ENCODE assay signal across 1 cellular context in genomic region chr1:113042336-113043143, GRCh38.
TF ChIP-seq lines count a peak whose summit lies in the region.

No MANE protein-coding gene starts in this region.

TF ChIP-seq in HepG2, 621 proteins besides CTCF, POLR2A, EP300 and RAD21 (continued from another document and continues in another):
- TF ChIP-seq ZBTB40 (IDR thresholded peaks at IDR 0.05): no peak
- no peak for TF ChIP-seq ZBTB40 (CRISPR knock-in tag; IDR thresholded peaks at IDR 0.05)
- no peak for TF ChIP-seq ZNF367 (CRISPR knock-in tag; IDR thresholded peaks at IDR 0.05; ENCODE audit: borderline replicate concordance)
- no peak for TF ChIP-seq KDM4B (CRISPR knock-in tag; IDR thresholded peaks at IDR 0.05)
- no peak for TF ChIP-seq ZFP36L1 (CRISPR knock-in tag; IDR thresholded peaks at IDR 0.05)
- no peak for TF ChIP-seq SOX13 (IDR thresholded peaks at IDR 0.05)
- 0 out of 4 replicates have a peak, but pooled peaks of 1 of the 2 experiments have one; percentile 10 for TF ChIP-seq SOX13 (CRISPR knock-in tag; conservative IDR thresholded peaks at IDR 0.05 in 1 of 2, IDR thresholded peaks at IDR 0.05 in 1 of 2)
- no peak for TF ChIP-seq SMARCC2 (IDR thresholded peaks at IDR 0.05)
- TF ChIP-seq MLX (CRISPR knock-in tag; IDR thresholded peaks at IDR 0.05): no peak
- no peak for TF ChIP-seq ZNF264 (CRISPR knock-in tag; IDR thresholded peaks at IDR 0.05)
- TF ChIP-seq ZBTB25 (CRISPR knock-in tag; IDR thresholded peaks at IDR 0.05): 0 out of 2 replicates have a peak, but pooled peaks have one; percentile 24
- no peak; the same call in 1 of the 2 replicates for TF ChIP-seq ZNF747 (CRISPR knock-in tag; IDR thresholded peaks at IDR 0.05; ENCODE audit: borderline replicate concordance)
- peak; percentile 52; the same call in 1 of the 2 replicates for TF ChIP-seq THRA (CRISPR knock-in tag; IDR thresholded peaks at IDR 0.05; ENCODE audit: borderline replicate concordance)
- TF ChIP-seq KAT8 (CRISPR knock-in tag; IDR thresholded peaks at IDR 0.05): no peak
- peak; percentile 92 for TF ChIP-seq SMC3 (IDR thresholded peaks at IDR 0.05; ENCODE audit: low read length)
- no peak for TF ChIP-seq FOSL2 (CRISPR knock-in tag; IDR thresholded peaks at IDR 0.05)
- TF ChIP-seq PRPF4 (IDR thresholded peaks at IDR 0.05; ENCODE audit: low read depth, low read length, poor library complexity, severe bottlenecking): no peak
- TF ChIP-seq XBP1 (CRISPR knock-in tag; IDR thresholded peaks at IDR 0.05): no peak
- no peak for TF ChIP-seq DR1 (CRISPR knock-in tag; IDR thresholded peaks at IDR 0.05)
- no peak for TF ChIP-seq HNRNPLL (IDR thresholded peaks at IDR 0.05; ENCODE audit: low read depth, low read length, poor library complexity, severe bottlenecking)
- no peak for TF ChIP-seq ZNF646 (CRISPR knock-in tag; IDR thresholded peaks at IDR 0.05)
- no peak for TF ChIP-seq ZSCAN12 (CRISPR knock-in tag; IDR thresholded peaks at IDR 0.05)
- no peak for TF ChIP-seq ZNF781 (CRISPR knock-in tag; IDR thresholded peaks at IDR 0.05; ENCODE audit: borderline replicate concordance, not compliant biosample characterization)
- TF ChIP-seq ZBTB4 (CRISPR knock-in tag; IDR thresholded peaks at IDR 0.05; ENCODE audit: borderline replicate concordance): no peak
- TF ChIP-seq BRD4 (CRISPR knock-in tag; IDR thresholded peaks at IDR 0.05): no peak
- no peak for TF ChIP-seq PCBP2 (optimal IDR thresholded peaks at IDR 0.05; ENCODE audit: low read depth, low read length, poor library complexity, severe bottlenecking)
- TF ChIP-seq FOXK2 (IDR thresholded peaks at IDR 0.05): no peak
- peak; percentile 19; the same call in 1 of the 2 replicates for TF ChIP-seq MAX (IDR thresholded peaks at IDR 0.05)
- no peak for TF ChIP-seq ZBTB26 (CRISPR knock-in tag; IDR thresholded peaks at IDR 0.05; ENCODE audit: borderline replicate concordance)
- TF ChIP-seq RCOR2 (CRISPR knock-in tag; IDR thresholded peaks at IDR 0.05): 0 out of 2 replicates have a peak, but pooled peaks have one; percentile 14
- TF ChIP-seq MED8 (CRISPR knock-in tag; IDR thresholded peaks at IDR 0.05; ENCODE audit: insufficient replicate concordance): no peak
